9 cellular contexts compared by ENCODE assay signal in the genomic region with DNA sequence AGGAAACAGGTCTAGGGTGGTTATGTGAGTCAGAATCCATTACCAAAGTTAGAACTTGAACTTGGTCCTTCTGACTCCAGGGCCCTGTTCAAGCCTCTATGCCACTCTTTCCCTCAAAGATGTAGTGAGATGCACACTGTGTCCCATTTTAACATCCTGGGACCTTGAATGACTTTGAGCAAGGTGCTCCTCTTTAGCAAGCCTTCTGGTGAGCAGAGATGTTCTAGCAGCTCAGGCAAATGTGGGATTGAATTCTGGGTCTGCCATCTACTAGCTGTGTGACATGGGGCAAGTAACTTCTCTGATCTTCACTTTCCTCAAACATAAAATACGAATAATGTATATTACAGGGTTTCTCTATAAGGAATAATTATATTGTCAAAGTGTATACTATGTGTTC.
"Had no signal": no experiment of that assay in that cellular context is flagged by ENCODE, and none has a peak within 500 bp of the region (broad histone marks: within the 10 kb centered on the region; RNA-seq: fewer than 3 reads in every experiment).

No MANE protein-coding gene starts in this region.

- H3K9me3 ChIP-seq: HAP-1 had no signal

- ATAC-seq: GM23338, HCT116 had no signal

- H3K27ac ChIP-seq: GM23248 had no signal

- DNase-seq: GM23248, GOT3, H7, H9, HCEC 1CT, HFFc6 had no signal

- H3K4me1 ChIP-seq: HAP-1 had no signal

- H3K4me3 ChIP-seq: GM23248, GM23338, HAP-1 had no signal

- H3K36me3 ChIP-seq: HAP-1 had no signal
